ENCODE assay signal across 8 cellular contexts in the genomic region with DNA sequence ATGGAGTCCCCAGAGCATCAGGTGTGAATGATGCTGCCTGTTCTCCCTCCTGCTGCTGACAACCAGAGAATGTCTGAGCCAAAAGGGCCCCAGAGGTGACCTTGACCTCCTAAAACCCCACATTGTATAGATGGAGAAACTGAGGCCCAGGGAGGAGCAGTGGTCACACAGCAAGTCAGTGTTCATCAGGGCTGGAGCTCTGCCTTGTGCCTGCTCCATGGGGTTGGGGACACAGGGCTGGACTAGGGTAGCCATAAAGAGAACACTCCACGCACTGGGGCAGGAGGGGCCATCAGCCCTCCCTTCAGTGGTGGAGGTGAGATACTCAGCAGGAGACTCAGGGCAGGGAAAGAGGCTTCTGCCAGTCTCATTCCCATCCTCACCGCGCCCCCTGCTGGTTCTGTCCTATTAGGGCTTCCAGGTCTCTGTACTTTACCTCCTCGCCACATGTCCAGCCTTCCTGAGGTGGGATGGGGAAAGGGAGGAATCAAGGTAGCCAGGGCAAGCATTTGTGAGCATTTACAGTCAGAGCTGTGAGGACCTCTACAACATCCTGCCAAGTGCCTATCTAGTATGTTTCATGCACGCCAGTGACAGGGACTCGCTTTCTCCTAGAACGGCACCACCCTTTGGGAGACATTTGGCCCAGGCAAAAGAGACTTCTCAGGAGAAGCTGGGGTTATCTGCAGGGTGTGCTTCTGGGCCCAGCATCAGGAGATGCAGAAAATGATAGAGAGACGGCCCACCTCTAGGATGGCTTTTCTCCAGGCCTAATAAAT. TPM values are rescaled to one million over a fixed set of nuclear protein-coding genes. Genes with fewer than 3 reads are reported as not detected.
DNase-seq lines count a peak whose midpoint lies in the region; ATAC-seq and FAIRE-seq lines count a peak whose summit lies in the region.

No MANE protein-coding gene starts in this region.

- no peak for FAIRE-seq in small intestine (lab: Jason Lieb, UNC)

- peak overlapping the region; percentile 7 for H3K27ac ChIP-seq in angular gyrus (ENCODE audit: low read depth, low read length)
- H3K27ac ChIP-seq in small intestine (ENCODE audit: low read depth in 1 of 2, low read length in 1 of 2): no peak overlapping the region

- peaks cover 0 to 2% of the 10 kb centered on the region in 2 donors for H3K4me1 ChIP-seq in small intestine (ENCODE audit: control insufficient read depth in 2 of 2, insufficient read depth in 1 of 2, low read depth in 1 of 2, low read length in 1 of 2)

- 51 to 65% (median 56%) methylated on average over 8 of the region's 8 CpGs for WGBS in small intestine, 3 donors

- H3K27me3 ChIP-seq in small intestine (ENCODE audit: control insufficient read depth in 2 of 2, insufficient read depth in 2 of 2, low read length in 2 of 2): no peaks in the 10 kb centered on the region

- ATAC-seq in GM21390 (IDR thresholded peaks at IDR 0.05; ENCODE audit: unreplicated experiment) (no peak), GM19328 (IDR thresholded peaks at IDR 0.05; ENCODE audit: unreplicated experiment) (no peak)

- H3K36me3 ChIP-seq in small intestine (ENCODE audit: control insufficient read depth in 2 of 2, insufficient read depth in 2 of 2, low read length in 2 of 2): no peaks in the 10 kb centered on the region

- DNase-seq in Daoy (ENCODE audit: low read depth) (peak; percentile 70), Kasumi-1 (lab: John Stamatoyannopoulos, UW) (peak; percentile 64 to 68), T-helper 1 cell (peak in 4 of 5 donors; percentile 21 to 53 (median 32)), hepatic stellate cell (ENCODE audit: low spot score) (peak; percentile 57), small intestine (peak; percentile 75)

- H3K4me3 ChIP-seq in small intestine (ENCODE audit: low read depth in 1 of 2, low read length in 2 of 2): no peak overlapping the region

- H3K9me3 ChIP-seq in small intestine (ENCODE audit: control insufficient read depth, low read depth): no peaks in the 10 kb centered on the region

RNA-seq across cellular contexts. Expression of a gene that starts 43.2 kb away (rescaled TPM):
- total RNA-seq in Daoy (2014; rRNA removed; shearing (Covaris generic)): 5.9 and 17.7 TPM in 2 replicates
- 1 to 10 TPM in 2 of 3 donors, under 1 TPM in 1; 0.89 to 4.3 (median 1.1) TPM for polyA plus RNA-seq in small intestine
